In the genomic region with DNA sequence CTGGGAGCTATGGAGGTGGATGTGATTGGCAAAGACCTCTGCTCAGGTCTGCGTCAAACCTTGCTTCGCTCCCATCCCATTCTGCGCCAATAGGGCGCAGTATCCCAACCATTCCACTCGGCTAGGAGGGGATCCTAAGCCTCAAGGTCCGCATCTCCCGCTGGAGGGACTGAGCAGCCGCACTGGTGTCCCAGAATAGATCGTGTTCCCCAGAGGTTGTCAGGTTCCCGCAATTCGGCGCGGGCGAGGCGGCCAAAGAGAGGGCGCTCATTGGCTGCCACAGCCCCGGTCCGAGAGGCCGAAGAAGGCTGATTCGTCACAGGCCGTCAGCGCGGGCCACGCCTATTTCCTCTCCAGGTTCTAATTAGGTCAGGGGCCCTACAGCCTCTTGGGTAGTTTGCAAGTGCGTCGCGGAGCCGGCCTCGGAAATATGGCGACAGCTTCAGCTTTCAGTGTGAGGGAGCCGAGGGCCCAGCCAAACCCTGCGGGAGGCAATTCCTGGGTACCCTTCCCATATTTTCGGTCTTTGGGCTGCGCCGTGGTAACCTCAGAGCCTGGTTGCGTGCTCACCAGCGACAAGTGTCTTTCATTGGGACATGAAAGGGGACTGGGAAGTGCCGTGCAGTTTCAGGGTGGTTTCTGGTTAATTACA, we compare ENCODE assay signal across 8 cellular contexts. TPM values are rescaled to one million over a fixed set of nuclear protein-coding genes. Genes with fewer than 3 reads are reported as not detected.
DNase-seq lines count a peak whose midpoint lies in the region; ATAC-seq and TF ChIP-seq lines count a peak whose summit lies in the region.

No MANE protein-coding gene starts in this region.

- peak; percentile 100 for ATAC-seq in HG03045 (IDR thresholded peaks at IDR 0.05; ENCODE audit: unreplicated experiment)

- TF ChIP-seq POLR2A in lower leg skin (IDR thresholded peaks at IDR 0.05), result peak in 1 of 2 donors; percentile 45

- TF ChIP-seq CTCF in lower leg skin (IDR thresholded peaks at IDR 0.05), result no peak

- DNase-seq in NCI-H82 (lab: John Stamatoyannopoulos, UW) (peak; percentile 59), NCI-H82 treated with DMSO at 0.1 percent for 48 hours (lab: John Stamatoyannopoulos, UW; ENCODE audit: unreplicated experiment) (no peak), NCI-H446 (lab: John Stamatoyannopoulos, UW) (peak; percentile 2 to 49), dermis microvascular lymphatic vessel endothelial cell (ENCODE audit: low read depth in 2 of 2) (peak; percentile 57 to 91), lower leg skin (ENCODE audit: low spot score in 2 of 2) (peak; percentile 95 to 99)
- peak; percentile 74 to 91 for DNase-seq in activated CD4-positive, alpha-beta T cell treated with anti-CD3 and anti-CD28 coated beads, Interleukin-2, amount 50 U/mL, for 24 hours (ENCODE audit: low read depth in 1 of 2, low spot score in 1 of 2)
- peak; percentile 94 for DNase-seq in stimulated activated CD4-positive, alpha-beta T cell treated with anti-CD3 and anti-CD28 coated beads, Interleukin-4, amount 100 ng/mL, for 24 hours

- 1% methylated on average over 30 to 38 of the region's 38 CpGs for WGBS in lower leg skin, 2 donors

- H3K4me3 ChIP-seq in lower leg skin (ENCODE audit: low read depth, poor library complexity, severe bottlenecking), result peak overlapping the region; percentile 78

- intact Hi-C loops in lower leg skin (cut with DNase I; ENCODE audit: low total_unique reads), result no loop called here

RNA-seq across cellular contexts. Expression of a gene that starts 5.0 kb away (rescaled TPM):
- total RNA-seq in dermis microvascular lymphatic vessel endothelial cell (not detected in 2 replicates), lower leg skin (not detected)

RNA-seq across cellular contexts. Expression of a gene that starts 14.6 kb away (rescaled TPM):
- under 0.01 TPM in 1 of 2 replicates, not detected in the other for total RNA-seq in dermis microvascular lymphatic vessel endothelial cell
- under 1 TPM in 3 of 4 donors, not detected in 1; 0.13 to 0.36 (median 0.22) TPM for total RNA-seq in lower leg skin

RNA-seq across cellular contexts. Expression of a gene that starts 40.8 kb away (rescaled TPM):
- total RNA-seq in dermis microvascular lymphatic vessel endothelial cell, result 14.0 and 15.6 TPM in 2 replicates
- 10 to 100 TPM; 26.5 to 31.0 (median 27.9) TPM for total RNA-seq in lower leg skin
